In the genomic region with DNA sequence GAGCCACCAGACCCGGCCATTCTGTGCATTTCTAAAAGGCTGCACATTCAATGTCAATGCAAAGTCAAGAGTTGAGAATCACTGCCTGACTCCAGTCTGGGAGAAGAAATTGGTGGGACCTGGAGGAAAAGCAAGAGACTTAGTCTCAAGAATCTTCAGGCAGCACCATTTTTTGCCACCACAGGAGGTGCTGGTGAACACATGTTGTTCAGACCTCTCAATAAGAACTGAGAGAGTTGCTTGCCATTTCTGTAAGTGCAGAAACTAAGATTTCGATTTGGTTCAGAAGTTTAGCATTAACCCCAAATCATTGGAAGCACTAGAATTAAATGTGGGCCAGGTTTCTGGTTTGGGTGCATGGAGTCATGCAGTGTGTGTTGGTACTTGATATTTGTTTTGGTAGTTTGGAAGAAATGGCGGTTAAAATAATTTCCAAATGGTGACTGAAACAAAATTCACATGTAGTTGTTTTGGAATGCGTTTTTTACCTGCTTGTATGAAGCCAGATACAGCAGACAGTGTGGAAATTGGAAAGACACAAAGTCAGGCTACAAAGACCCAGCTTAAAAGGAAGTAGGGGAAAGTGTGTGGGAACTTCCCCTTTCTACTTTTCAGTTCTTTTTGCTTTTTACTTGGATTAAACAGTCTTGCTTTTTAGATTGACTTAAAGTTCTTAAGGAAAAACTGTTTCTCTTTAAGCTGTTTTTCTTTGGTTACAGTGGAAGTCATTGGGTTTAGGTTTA, we compare ENCODE assay signal across 13 cellular contexts. TPM values are rescaled to one million over a fixed set of nuclear protein-coding genes. Genes with fewer than 3 reads are reported as not detected.
DNase-seq lines count a peak whose midpoint lies in the region; ATAC-seq and TF ChIP-seq lines count a peak whose summit lies in the region.
"Had no signal": no experiment of that assay in that cellular context is flagged by ENCODE, and none has a peak within 500 bp of the region (broad histone marks: within the 10 kb centered on the region; RNA-seq: fewer than 3 reads in every experiment).

No MANE protein-coding gene starts in this region.

- H4K20me1 ChIP-seq in H9 (ENCODE audit: control insufficient read depth, insufficient read depth, insufficient read length) = no peaks in the 10 kb centered on the region

- H3K4me1 ChIP-seq in H9 (ENCODE audit: insufficient read depth, low read length) (no peaks in the 10 kb centered on the region), gastrocnemius medialis (no peaks in the 10 kb centered on the region)

- H3K36me3 Mint-ChIP-seq in H9 (ENCODE audit: insufficient read depth in 1 of 3, low read depth in 3 of 3) (no peaks in the 10 kb centered on the region), glutamatergic neuron (ENCODE audit: unreplicated experiment) (no peaks in the 10 kb centered on the region)
- H3K36me3 Mint-ChIP-seq: activated naive CD8-positive, alpha-beta T cell treated with anti-CD3 and anti-CD28 coated beads, Interleukin-2, amount 10 ng/mL, durations not matched to agents 7 days and 5 days had no signal

- H3K36me3 ChIP-seq in BJ (ENCODE audit: control insufficient read depth, insufficient read depth, low read length) (no peaks in the 10 kb centered on the region), gastrocnemius medialis (no peaks in the 10 kb centered on the region)
- H3K36me3 ChIP-seq: upper lobe of left lung had no signal

- H3K23me2 ChIP-seq in H9 (ENCODE audit: insufficient read length, low read depth, low read length, poor library complexity, severe bottlenecking) = no peaks in the 10 kb centered on the region

- no peak for DNase-seq in BJ (ENCODE audit: low read depth)
- no peak for DNase-seq in H9
- peak; percentile 52 for DNase-seq in SK-MEL-5 (ENCODE audit: low read depth, low spot score)
- no peak for DNase-seq in glutamatergic neuron
- no peak for DNase-seq in pons (ENCODE audit: low spot score)
- no peak for DNase-seq in gastrocnemius medialis
- no peak for DNase-seq in NCI-H2107 (lab: John Stamatoyannopoulos, UW)
- DNase-seq: activated CD4-positive, alpha-beta T cell treated with anti-CD3 and anti-CD28 coated beads, Interleukin-2, amount 50 U/mL, for 1 hour; activated naive CD8-positive, alpha-beta T cell treated with anti-CD3 and anti-CD28 coated beads, Interleukin-2, amount 10 ng/mL, durations not matched to agents 7 days and 5 days; NCI-H1048; upper lobe of left lung had no signal

- H4K91ac ChIP-seq in H9 (ENCODE audit: insufficient read length, low read depth, low read length) = no peak overlapping the region

- H3K27me3 Mint-ChIP-seq in H9 (ENCODE audit: low read depth) = no peaks in the 10 kb centered on the region
- H3K27me3 Mint-ChIP-seq in glutamatergic neuron (ENCODE audit: unreplicated experiment) = no peaks in the 10 kb centered on the region

- no peak overlapping the region for H4K5ac ChIP-seq in H9 (ENCODE audit: insufficient read length, low read depth, low read length)

- H3T11ph ChIP-seq in H9 (ENCODE audit: low read length) = no peak overlapping the region

- intact Hi-C loops in gastrocnemius medialis (cut with DNase I; ENCODE audit: low total_unique reads) = no loop called here

- H3K4me2 ChIP-seq in H9 (ENCODE audit: insufficient read depth, insufficient read length, low read length) = no peak overlapping the region

- H3K18ac ChIP-seq in H9 (ENCODE audit: insufficient read length, low read depth, low read length) = no peak overlapping the region

- H2BK15ac ChIP-seq in H9 (ENCODE audit: low read depth, low read length) = no peak overlapping the region

- TF ChIP-seq POLR2A in gastrocnemius medialis (IDR thresholded peaks at IDR 0.05) = no peak

- POLR2A ChIA-PET in BJ (lab: Charles Lee) = no interaction called here

- H2BK12ac ChIP-seq in H9 (ENCODE audit: insufficient read length, low read depth, low read length) = no peak overlapping the region

- no peak overlapping the region for H2BK120ac ChIP-seq in H9 (ENCODE audit: low read depth, low read length, poor library complexity, severe bottlenecking)

- H2BK20ac ChIP-seq in H9 (ENCODE audit: low read depth, low read length, poor library complexity, severe bottlenecking) = no peak overlapping the region

- no peaks in the 10 kb centered on the region for H3K79me1 ChIP-seq in H9 (ENCODE audit: insufficient read depth, low read depth, low read length, poor library complexity, severe bottlenecking)

- no peak overlapping the region for H2BK5ac ChIP-seq in H9 (ENCODE audit: insufficient read length, low read length)

- no peak overlapping the region for H2AFZ ChIP-seq in H9 (ENCODE audit: low read length)

- no peak overlapping the region for H4K8ac ChIP-seq in H9 (replicated peaks; ENCODE audit: insufficient read length, low read depth, low read length)

- ATAC-seq in HG02852 (IDR thresholded peaks at IDR 0.05; ENCODE audit: unreplicated experiment) (no peak), gastrocnemius medialis (no peak)

- H3K9ac ChIP-seq in H9 (ENCODE audit: extremely low read depth, insufficient read length, low read length) = no peak overlapping the region

- no peaks in the 10 kb centered on the region for H3K79me2 ChIP-seq in H9 (ENCODE audit: insufficient read depth, low read length)

- peak; percentile 29; the same call in 1 of the 2 replicates for TF ChIP-seq CTCF in BJ (IDR thresholded peaks at IDR 0.05; ENCODE audit: insufficient read depth, low read depth, low read length)
- peak; percentile 47 for TF ChIP-seq CTCF in H9 (conservative IDR thresholded peaks at IDR 0.05)
- TF ChIP-seq CTCF in glutamatergic neuron (IDR thresholded peaks at IDR 0.05; ENCODE audit: partially characterized antibody, unreplicated experiment) = peak; percentile 32
- TF ChIP-seq CTCF in gastrocnemius medialis (IDR thresholded peaks at IDR 0.05 in 4 of 5, conservative IDR thresholded peaks at IDR 0.05 in 1 of 5) = no peak

- no peaks in the 10 kb centered on the region for H3K9me3 Mint-ChIP-seq in H9
- no peaks in the 10 kb centered on the region for H3K9me3 Mint-ChIP-seq in glutamatergic neuron (ENCODE audit: unreplicated experiment)

- CTCF ChIA-PET in BJ (lab: Yijun Ruan, JAX) = interaction anchor here (0.6 to 1.2 kb wide), 5 partner anchors 19 to 1793 kb away, joined by 3 read pairs; no protein-coding TSS in a partner anchor

- no peak overlapping the region for H3K23ac ChIP-seq in H9 (ENCODE audit: insufficient read length, low read depth, low read length)

- no peak overlapping the region for H3K14ac ChIP-seq in H9 (ENCODE audit: insufficient read depth, low read length)

- no peak overlapping the region for H3K56ac ChIP-seq in H9 (ENCODE audit: insufficient read length, low read depth, low read length)

- WGBS in H9 (ENCODE audit: extremely low coverage, insufficient read length, low lambda C conversion rate) = no CpG with 5 or more reads among the region's 4 CpGs

- H3K27ac Mint-ChIP-seq in H9 (no peak overlapping the region), glutamatergic neuron (ENCODE audit: unreplicated experiment) (no peak overlapping the region)
- H3K27ac Mint-ChIP-seq: activated naive CD8-positive, alpha-beta T cell treated with anti-CD3 and anti-CD28 coated beads, Interleukin-2, amount 10 ng/mL, durations not matched to agents 7 days and 5 days had no signal

- peaks cover 5 to 6% of the 10 kb centered on the region in 2 experiments; a peak in 1 of 4 replicates for H3K4me1 Mint-ChIP-seq in H9
- peaks cover 21% of the 10 kb centered on the region for H3K4me1 Mint-ChIP-seq in glutamatergic neuron (ENCODE audit: low read depth, unreplicated experiment)

- H3K4me3 ChIP-seq in BJ (ENCODE audit: low read depth, low read length) (no peak overlapping the region), gastrocnemius medialis (no peak overlapping the region)
- H3K4me3 ChIP-seq: upper lobe of left lung had no signal

- no peak overlapping the region for H3K27ac ChIP-seq in H9 (ENCODE audit: insufficient read length, low read depth, low read length)
- no peak overlapping the region for H3K27ac ChIP-seq in gastrocnemius medialis
- H3K27ac ChIP-seq: upper lobe of left lung had no signal

- no peak overlapping the region for H3K4ac ChIP-seq in H9 (ENCODE audit: low read depth, low read length)

- H3K9me3 ChIP-seq in H9 (ENCODE audit: control insufficient read depth, low read depth, low read length) (no peaks in the 10 kb centered on the region), gastrocnemius medialis (no peaks in the 10 kb centered on the region)
- H3K9me3 ChIP-seq: upper lobe of left lung had no signal

- H3K4me3 Mint-ChIP-seq in H9 = no peak overlapping the region
- H3K4me3 Mint-ChIP-seq in glutamatergic neuron (ENCODE audit: unreplicated experiment) = no peak overlapping the region
- H3K4me3 Mint-ChIP-seq: activated naive CD8-positive, alpha-beta T cell treated with anti-CD3 and anti-CD28 coated beads, Interleukin-2, amount 10 ng/mL, durations not matched to agents 7 days and 5 days had no signal

- H2AK5ac ChIP-seq in H9 (ENCODE audit: insufficient read length, low read length) = no peak overlapping the region

- in situ Hi-C loops in SK-MEL-5 (cut with HindIII; ENCODE audit: low pct_unique_long_range_greater_than_20kb, low sequenced_read_pairs) = no loop called here
- in situ Hi-C loops in gastrocnemius medialis (cut with MboI; ENCODE audit: low sequenced_read_pairs in 4 of 4) = no loop called here

- peaks cover 11% of the 10 kb centered on the region for H3K27me3 ChIP-seq in BJ (ENCODE audit: control insufficient read depth, insufficient read depth, low read length)
- no peaks in the 10 kb centered on the region for H3K27me3 ChIP-seq in H9 (ENCODE audit: insufficient read depth, low read length)
- H3K27me3 ChIP-seq in gastrocnemius medialis = peaks cover 0 to 3% (median 0%) of the 10 kb centered on the region in 3 donors
- H3K27me3 ChIP-seq: upper lobe of left lung had no signal

RNA-seq across cellular contexts. Expression of a gene that starts 20.4 kb away (rescaled TPM):
- polyA plus RNA-seq in BJ (2011; rRNA removed) = 2.2 TPM in 2 replicates
- 1.3 and 1.5 TPM in 2 replicates for polyA minus RNA-seq in BJ (2011; rRNA and poly(A)+ RNA removed)
- total RNA-seq in H9 (2021) (0.07 TPM in 1 of 2 replicates, not detected in the other), glutamatergic neuron (ENCODE audit: unreplicated experiment) (1.1 TPM), gastrocnemius medialis (1 to 10 TPM in 1 of 4 donors, under 1 TPM in 2, not detected in 1; 0.16 to 1.3 (median 0.71) TPM)
- not detected in 2 replicates for total RNA-seq in SK-MEL-5 (2014; rRNA removed; shearing (Covaris generic))
- 0.15 TPM in 1 of 2 replicates, not detected in the other for polyA plus RNA-seq in SK-MEL-5 (2015; cell fraction: cytosol; rRNA removed)
- polyA plus RNA-seq in SK-MEL-5 (2015; cell fraction: nucleus; rRNA removed) = not detected in 2 replicates
- total RNA-seq: endothelial cell of umbilical vein had no signal
- polyA plus RNA-seq: endothelial cell of umbilical vein had no signal

Comparison
In these comparisons a context has a peak if more than half of its experiments do, and no peak if none do; other contexts are left out.
1. CTCF ChIP-seq: peak in BJ (single experiment), H9 (single experiment) and glutamatergic neuron (single experiment); none in gastrocnemius medialis (0 of 5).